1 cellular context compared by ENCODE assay signal in genomic region chr12:49626836-49627235, GRCh38.
A peak's percentile ranks its signal among the peaks of the same experiment; 100 is the strongest.
TF ChIP-seq lines count a peak whose summit lies in the region.

No MANE protein-coding gene starts in this region.

TF ChIP-seq in HEK293, 187 proteins besides CTCF, POLR2A, EP300 and RAD21 (continued from another document):
- TF ChIP-seq PRDM10 (tag by site-specific recombination; IDR thresholded peaks at IDR 0.05) (peak; percentile 28; the same call in 1 of the 2 replicates), HIC1 (tag by site-specific recombination; IDR thresholded peaks at IDR 0.05) (no peak), IKZF3 (tag by site-specific recombination; IDR thresholded peaks at IDR 0.05) (0 out of 2 replicates have a peak, but pooled peaks have one; percentile 24), ZNF707 (tag by site-specific recombination; IDR thresholded peaks at IDR 0.05) (no peak), GLIS1 (tag by site-specific recombination; IDR thresholded peaks at IDR 0.05) (peak; percentile 91)
